19 cellular contexts compared by ENCODE assay signal in the genomic region with DNA sequence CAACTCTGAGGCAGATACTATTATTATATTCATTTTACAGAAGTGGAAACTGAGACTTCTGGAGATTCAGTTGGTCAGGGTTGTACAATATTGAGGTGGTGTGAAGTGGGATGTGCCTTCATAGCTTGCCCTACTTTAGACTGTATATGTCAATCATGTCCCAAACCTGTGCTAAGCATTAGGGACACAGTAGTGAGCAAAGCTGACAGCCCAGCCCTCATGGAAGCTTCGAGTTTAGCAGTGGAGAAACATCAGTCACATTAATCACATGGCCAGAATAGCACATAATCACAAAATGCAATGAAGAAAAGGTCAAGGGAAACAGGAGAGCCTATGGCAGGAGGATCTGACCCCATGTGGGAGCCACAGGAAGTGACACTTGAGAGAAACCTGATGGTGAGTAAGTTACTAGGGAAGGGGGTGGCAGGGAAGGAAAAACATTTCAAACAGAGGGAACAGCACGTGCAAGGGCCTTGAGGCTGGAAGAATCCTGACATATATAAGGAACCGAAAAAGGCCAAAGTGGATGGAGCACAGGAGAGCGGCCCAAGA. TPM values are rescaled to one million over a fixed set of nuclear protein-coding genes. Genes with fewer than 3 reads are reported as not detected.
A peak's percentile ranks its signal among the peaks of the same experiment; 100 is the strongest.
DNase-seq lines count a peak whose midpoint lies in the region; TF ChIP-seq lines count a peak whose summit lies in the region.
"Had no signal": no experiment of that assay in that cellular context is flagged by ENCODE, and none has a peak within 500 bp of the region (broad histone marks: within the 10 kb centered on the region; RNA-seq: fewer than 3 reads in every experiment).

No MANE protein-coding gene starts in this region.

- H4K5ac ChIP-seq in mesendoderm (ENCODE audit: low read length), result no peak overlapping the region

- peak; percentile 21 for DNase-seq in ELR (ENCODE audit: low read depth)
- DNase-seq in HFF-Myc (ENCODE audit: extremely low read depth, low read depth), result peak; percentile 5
- peak; percentile 21 for DNase-seq in SK-MEL-5 (ENCODE audit: low read depth, low spot score)
- DNase-seq in mesendoderm, result peak; percentile 27
- no peak for DNase-seq in NCI-H146 (lab: John Stamatoyannopoulos, UW)
- no peak for DNase-seq in nucleus accumbens (lab: John Stamatoyannopoulos, UW)
- DNase-seq in AG20443 (ENCODE audit: low spot score), result no peak
- DNase-seq: C1 segment of cervical spinal cord, H7, KBM-7, MV-4-11, NCI-H1105 treated with DMSO at 0.1 percent for 48 hours, NCI-H1694 treated with DMSO at 0.1 percent for 48 hours, NCI-H2081 treated with DMSO at 0.1 percent for 48 hours, NCI-H446, NCI-H526, Right ventricle myocardium superior, SW 1271 had no signal

- no peak for TF ChIP-seq CTCF in HFF-Myc (IDR thresholded peaks at IDR 0.05; ENCODE audit: low read depth, low read length, missing control alignments)

- no peaks in the 10 kb centered on the region for H3K79me1 ChIP-seq in mesendoderm (ENCODE audit: low read length)

- H3K56ac ChIP-seq in mesendoderm (ENCODE audit: low read length), result no peak overlapping the region

- no peak overlapping the region for H3K4ac ChIP-seq in mesendoderm (ENCODE audit: low read depth, low read length)

- no peak overlapping the region for H2BK5ac ChIP-seq in mesendoderm (ENCODE audit: low read length)

- H3K27ac ChIP-seq in mesendoderm (ENCODE audit: low read depth, low read length), result no peak overlapping the region
- H3K27ac ChIP-seq: SK-N-MC had no signal

- no peak overlapping the region for H3K9ac ChIP-seq in mesendoderm (ENCODE audit: low read length)

- no CpG with 5 or more reads among the region's 4 CpGs for WGBS in mesendoderm (ENCODE audit: extremely low coverage, insufficient coverage, low lambda C conversion rate)

- H3K4me2 ChIP-seq in mesendoderm (ENCODE audit: low read length), result no peak overlapping the region

- no peak overlapping the region for H4K8ac ChIP-seq in mesendoderm (ENCODE audit: low read depth, low read length)

- H2BK15ac ChIP-seq in mesendoderm (replicated peaks; ENCODE audit: low read depth), result no peak overlapping the region

- no peak overlapping the region for H3K23ac ChIP-seq in mesendoderm (ENCODE audit: low read length)

- H3K27me3 ChIP-seq in mesendoderm (ENCODE audit: insufficient read depth, low read length, poor library complexity), result no peaks in the 10 kb centered on the region

- in situ Hi-C loops in SK-MEL-5 (cut with HindIII; ENCODE audit: low pct_unique_long_range_greater_than_20kb, low sequenced_read_pairs), result no loop called here

- H3K4me3 ChIP-seq in HFF-Myc (replicated peaks; ENCODE audit: low read depth, low read length), result no peak overlapping the region
- no peak overlapping the region for H3K4me3 ChIP-seq in mesendoderm (ENCODE audit: low read length)
- H3K4me3 ChIP-seq: SK-N-MC had no signal

- H3K18ac ChIP-seq in mesendoderm (ENCODE audit: low read length), result no peak overlapping the region

- no peaks in the 10 kb centered on the region for H3K79me2 ChIP-seq in mesendoderm (ENCODE audit: control insufficient read depth, insufficient read depth, low read length)

- no peak overlapping the region for H2BK120ac ChIP-seq in mesendoderm (ENCODE audit: low read depth, low read length)

- H3K36me3 ChIP-seq in mesendoderm (ENCODE audit: control insufficient read depth, insufficient read depth, low read length), result no peaks in the 10 kb centered on the region

- no peak overlapping the region for H2AK5ac ChIP-seq in mesendoderm (ENCODE audit: low read length)

- no peaks in the 10 kb centered on the region for H3K4me1 ChIP-seq in mesendoderm (ENCODE audit: control insufficient read depth, low read depth, low read length)

RNA-seq across cellular contexts. Expression of a gene that starts 20.5 kb away (rescaled TPM):
- 0.87 and 3.2 TPM in 2 replicates for total RNA-seq in SK-MEL-5 (2014; rRNA removed; shearing (Covaris generic))
- 2.1 and 3.0 TPM in 2 replicates for polyA plus RNA-seq in SK-MEL-5 (2015; cell fraction: cytosol; rRNA removed)
- 12.0 and 18.5 TPM in 2 replicates for polyA plus RNA-seq in SK-MEL-5 (2015; cell fraction: nucleus; rRNA removed)
- polyA plus RNA-seq in mesendoderm (2013, experiment 1 of 2), result 5.2 TPM
- polyA plus RNA-seq in mesendoderm (2013, experiment 2 of 2), result 5.0 TPM

RNA-seq across cellular contexts. Expression of a gene that starts 33.7 kb away (rescaled TPM):
- total RNA-seq in SK-MEL-5 (2014; rRNA removed; shearing (Covaris generic)), result 6.5 and 7.4 TPM in 2 replicates
- 5.5 and 7.3 TPM in 2 replicates for polyA plus RNA-seq in SK-MEL-5 (2015; cell fraction: cytosol; rRNA removed)
- polyA plus RNA-seq in SK-MEL-5 (2015; cell fraction: nucleus; rRNA removed), result 20.5 and 27.3 TPM in 2 replicates
- polyA plus RNA-seq in mesendoderm (2013, experiment 1 of 2), result 5.4 TPM
- 5.2 TPM for polyA plus RNA-seq in mesendoderm (2013, experiment 2 of 2)

Comparison
In these comparisons a context has a peak if more than half of its experiments do, and no peak if none do; other contexts are left out.
1. DNase-seq: peak in ELR (single experiment), HFF-Myc (single experiment), SK-MEL-5 (single experiment) and mesendoderm (single experiment); none in NCI-H146 (single experiment), nucleus accumbens (0 of 56) and AG20443 (single experiment).